Comparison of ENCODE assay signal across 8 cellular contexts in genomic region chr20:8602389-8603116, GRCh38.
DNase-seq lines count a peak whose midpoint lies in the region; ATAC-seq lines count a peak whose summit lies in the region.

No MANE protein-coding gene starts in this region.

- no peak overlapping the region for H3K27ac Mint-ChIP-seq in CD4-positive, CD25-positive, alpha-beta regulatory T cell
- H3K27ac Mint-ChIP-seq in dendritic cell treated with granulocyte-macrophage colony-stimulating factor and Interleukin-4, amounts not matched to agents 40 ng/mL and 50 ng/mL, for 4 days, result peak overlapping the region; percentile 79

- no peaks in the 10 kb centered on the region for H3K27me3 Mint-ChIP-seq in CD4-positive, CD25-positive, alpha-beta regulatory T cell
- no peaks in the 10 kb centered on the region for H3K27me3 Mint-ChIP-seq in dendritic cell treated with granulocyte-macrophage colony-stimulating factor and Interleukin-4, amounts not matched to agents 40 ng/mL and 50 ng/mL, for 4 days

- ATAC-seq in CD4-positive, CD25-positive, alpha-beta regulatory T cell (ENCODE audit: low read depth in 2 of 2), result no peak
- ATAC-seq in GM19463 (IDR thresholded peaks at IDR 0.05; ENCODE audit: unreplicated experiment) (peak; percentile 72), HG03469 (IDR thresholded peaks at IDR 0.05; ENCODE audit: unreplicated experiment) (peak; percentile 43)
- peak; percentile 36 for ATAC-seq in stimulated activated naive CD8-positive, alpha-beta T cell treated with anti-CD3 and anti-CD28 coated beads, Interleukin-15, Interleukin-2, amounts not matched to agents 100 U/mL and 50 U/mL, for 24 hours

- intact Hi-C loops in dendritic cell treated with granulocyte-macrophage colony-stimulating factor and Interleukin-4, amounts not matched to agents 40 ng/mL and 50 ng/mL, for 4 days (cut with micrococcal nuclease), result no loop called here

- no peaks in the 10 kb centered on the region for H3K36me3 Mint-ChIP-seq in CD4-positive, CD25-positive, alpha-beta regulatory T cell
- H3K36me3 Mint-ChIP-seq in dendritic cell treated with granulocyte-macrophage colony-stimulating factor and Interleukin-4, amounts not matched to agents 40 ng/mL and 50 ng/mL, for 4 days (ENCODE audit: low read depth), result no peaks in the 10 kb centered on the region

- H3K4me3 Mint-ChIP-seq in CD4-positive, CD25-positive, alpha-beta regulatory T cell, result peak overlapping the region in 2 of 4 donors; percentile 0 to 23
- H3K4me3 Mint-ChIP-seq in dendritic cell treated with granulocyte-macrophage colony-stimulating factor and Interleukin-4, amounts not matched to agents 40 ng/mL and 50 ng/mL, for 4 days, result peak overlapping the region; percentile 64

- H3K27me3 ChIP-seq in CD4-positive, CD25-positive, alpha-beta regulatory T cell (ENCODE audit: control insufficient read depth, insufficient read depth, low read length), result no peaks in the 10 kb centered on the region

- peaks cover 0 to 8% (median 0%) of the 10 kb centered on the region in 4 donors for H3K4me1 Mint-ChIP-seq in CD4-positive, CD25-positive, alpha-beta regulatory T cell
- H3K4me1 Mint-ChIP-seq in dendritic cell treated with granulocyte-macrophage colony-stimulating factor and Interleukin-4, amounts not matched to agents 40 ng/mL and 50 ng/mL, for 4 days (ENCODE audit: low read depth), result peaks cover 8% of the 10 kb centered on the region

- H3K4me1 ChIP-seq in CD4-positive, CD25-positive, alpha-beta regulatory T cell (ENCODE audit: control insufficient read depth, insufficient read depth, low read length, poor library complexity, severe bottlenecking), result no peaks in the 10 kb centered on the region

- no peaks in the 10 kb centered on the region for H3K36me3 ChIP-seq in CD4-positive, CD25-positive, alpha-beta regulatory T cell (ENCODE audit: control insufficient read depth, insufficient read depth, low read length)

- peak overlapping the region; percentile 27 for H3K4me3 ChIP-seq in CD4-positive, CD25-positive, alpha-beta regulatory T cell (ENCODE audit: low read depth, low read length)

- H3K27ac ChIP-seq in CD4-positive, CD25-positive, alpha-beta regulatory T cell (ENCODE audit: insufficient read depth, low read length, poor library complexity, severe bottlenecking), result no peak overlapping the region

- peaks cover 0 to 6% (median 0%) of the 10 kb centered on the region in 7 donors for H3K9me3 Mint-ChIP-seq in CD4-positive, CD25-positive, alpha-beta regulatory T cell
- no peaks in the 10 kb centered on the region for H3K9me3 Mint-ChIP-seq in dendritic cell treated with granulocyte-macrophage colony-stimulating factor and Interleukin-4, amounts not matched to agents 40 ng/mL and 50 ng/mL, for 4 days

- no peaks in the 10 kb centered on the region for H3K9me3 ChIP-seq in CD4-positive, CD25-positive, alpha-beta regulatory T cell (ENCODE audit: control insufficient read depth in 2 of 2, low read length in 2 of 2)

- peak in 1 of 3 donors; percentile 9 for DNase-seq in CD4-positive, CD25-positive, alpha-beta regulatory T cell
- no peak for DNase-seq in stimulated activated naive CD8-positive, alpha-beta T cell treated with anti-CD3 and anti-CD28 coated beads, Interleukin-15, Interleukin-2, amounts not matched to agents 100 U/mL and 50 U/mL, for 24 hours
- DNase-seq in NCI-H187 treated with DMSO at 0.1 percent for 48 hours (lab: John Stamatoyannopoulos, UW) (no peak), NCI-H2171 treated with DMSO at 0.1 percent for 48 hours (lab: John Stamatoyannopoulos, UW) (no peak), middle frontal gyrus (ENCODE audit: extremely low spot score, low spot score) (no peak)

Comparison
In these comparisons a context has a peak if more than half of its experiments do, and no peak if none do; other contexts are left out.
1. ATAC-seq: peak in GM19463 (single experiment), HG03469 (single experiment) and stimulated activated naive CD8-positive, alpha-beta T cell treated with anti-CD3 and anti-CD28 coated beads, Interleukin-15, Interleukin-2, amounts not matched to agents 100 U/mL and 50 U/mL, for 24 hours (single experiment); none in CD4-positive, CD25-positive, alpha-beta regulatory T cell (0 of 2).